ENCODE assay signal across 2 cellular contexts in genomic region chr20:58406422-58407001, GRCh38.
TF ChIP-seq lines count a peak whose summit lies in the region.

No MANE protein-coding gene starts in this region.

TF ChIP-seq in GM23338, 12 proteins besides CTCF, POLR2A, EP300 and RAD21 (continued from another document):
- TF ChIP-seq, protein P1, sequence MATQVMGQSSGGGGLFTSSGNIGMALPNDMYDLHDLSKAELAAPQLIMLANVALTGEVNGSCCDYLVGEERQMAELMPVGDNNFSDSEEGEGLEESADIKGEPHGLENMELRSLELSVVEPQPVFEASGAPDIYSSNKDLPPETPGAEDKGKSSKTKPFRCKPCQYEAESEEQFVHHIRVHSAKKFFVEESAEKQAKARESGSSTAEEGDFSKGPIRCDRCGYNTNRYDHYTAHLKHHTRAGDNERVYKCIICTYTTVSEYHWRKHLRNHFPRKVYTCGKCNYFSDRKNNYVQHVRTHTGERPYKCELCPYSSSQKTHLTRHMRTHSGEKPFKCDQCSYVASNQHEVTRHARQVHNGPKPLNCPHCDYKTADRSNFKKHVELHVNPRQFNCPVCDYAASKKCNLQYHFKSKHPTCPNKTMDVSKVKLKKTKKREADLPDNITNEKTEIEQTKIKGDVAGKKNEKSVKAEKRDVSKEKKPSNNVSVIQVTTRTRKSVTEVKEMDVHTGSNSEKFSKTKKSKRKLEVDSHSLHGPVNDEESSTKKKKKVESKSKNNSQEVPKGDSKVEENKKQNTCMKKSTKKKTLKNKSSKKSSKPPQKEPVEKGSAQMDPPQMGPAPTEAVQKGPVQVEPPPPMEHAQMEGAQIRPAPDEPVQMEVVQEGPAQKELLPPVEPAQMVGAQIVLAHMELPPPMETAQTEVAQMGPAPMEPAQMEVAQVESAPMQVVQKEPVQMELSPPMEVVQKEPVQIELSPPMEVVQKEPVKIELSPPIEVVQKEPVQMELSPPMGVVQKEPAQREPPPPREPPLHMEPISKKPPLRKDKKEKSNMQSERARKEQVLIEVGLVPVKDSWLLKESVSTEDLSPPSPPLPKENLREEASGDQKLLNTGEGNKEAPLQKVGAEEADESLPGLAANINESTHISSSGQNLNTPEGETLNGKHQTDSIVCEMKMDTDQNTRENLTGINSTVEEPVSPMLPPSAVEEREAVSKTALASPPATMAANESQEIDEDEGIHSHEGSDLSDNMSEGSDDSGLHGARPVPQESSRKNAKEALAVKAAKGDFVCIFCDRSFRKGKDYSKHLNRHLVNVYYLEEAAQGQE (IDR thresholded peaks at IDR 0.05; ENCODE audit: unreplicated experiment) = no peak
- TF ChIP-seq JUNB (IDR thresholded peaks at IDR 0.05; ENCODE audit: unreplicated experiment) = no peak
- TF ChIP-seq ZNF331 (CRISPR knock-in tag; IDR thresholded peaks at IDR 0.05; ENCODE audit: low read depth) = no peak
- TF ChIP-seq EZH2phosphoT487 (IDR thresholded peaks at IDR 0.05; ENCODE audit: unreplicated experiment) = no peak
- no peak for TF ChIP-seq POLR2AphosphoS5 (IDR thresholded peaks at IDR 0.05; ENCODE audit: low read depth)
- TF ChIP-seq EZH2 (IDR thresholded peaks at IDR 0.05; ENCODE audit: low read depth, unreplicated experiment) = no peak
- TF ChIP-seq CREB1 (CRISPR knock-in tag; IDR thresholded peaks at IDR 0.05; ENCODE audit: low read depth) = no peak
- no peak for TF ChIP-seq NANOG (IDR thresholded peaks at IDR 0.05; ENCODE audit: borderline replicate concordance)
- TF ChIP-seq ZNF114 (CRISPR knock-in tag; IDR thresholded peaks at IDR 0.05) = no peak
- TF ChIP-seq, protein P2, sequence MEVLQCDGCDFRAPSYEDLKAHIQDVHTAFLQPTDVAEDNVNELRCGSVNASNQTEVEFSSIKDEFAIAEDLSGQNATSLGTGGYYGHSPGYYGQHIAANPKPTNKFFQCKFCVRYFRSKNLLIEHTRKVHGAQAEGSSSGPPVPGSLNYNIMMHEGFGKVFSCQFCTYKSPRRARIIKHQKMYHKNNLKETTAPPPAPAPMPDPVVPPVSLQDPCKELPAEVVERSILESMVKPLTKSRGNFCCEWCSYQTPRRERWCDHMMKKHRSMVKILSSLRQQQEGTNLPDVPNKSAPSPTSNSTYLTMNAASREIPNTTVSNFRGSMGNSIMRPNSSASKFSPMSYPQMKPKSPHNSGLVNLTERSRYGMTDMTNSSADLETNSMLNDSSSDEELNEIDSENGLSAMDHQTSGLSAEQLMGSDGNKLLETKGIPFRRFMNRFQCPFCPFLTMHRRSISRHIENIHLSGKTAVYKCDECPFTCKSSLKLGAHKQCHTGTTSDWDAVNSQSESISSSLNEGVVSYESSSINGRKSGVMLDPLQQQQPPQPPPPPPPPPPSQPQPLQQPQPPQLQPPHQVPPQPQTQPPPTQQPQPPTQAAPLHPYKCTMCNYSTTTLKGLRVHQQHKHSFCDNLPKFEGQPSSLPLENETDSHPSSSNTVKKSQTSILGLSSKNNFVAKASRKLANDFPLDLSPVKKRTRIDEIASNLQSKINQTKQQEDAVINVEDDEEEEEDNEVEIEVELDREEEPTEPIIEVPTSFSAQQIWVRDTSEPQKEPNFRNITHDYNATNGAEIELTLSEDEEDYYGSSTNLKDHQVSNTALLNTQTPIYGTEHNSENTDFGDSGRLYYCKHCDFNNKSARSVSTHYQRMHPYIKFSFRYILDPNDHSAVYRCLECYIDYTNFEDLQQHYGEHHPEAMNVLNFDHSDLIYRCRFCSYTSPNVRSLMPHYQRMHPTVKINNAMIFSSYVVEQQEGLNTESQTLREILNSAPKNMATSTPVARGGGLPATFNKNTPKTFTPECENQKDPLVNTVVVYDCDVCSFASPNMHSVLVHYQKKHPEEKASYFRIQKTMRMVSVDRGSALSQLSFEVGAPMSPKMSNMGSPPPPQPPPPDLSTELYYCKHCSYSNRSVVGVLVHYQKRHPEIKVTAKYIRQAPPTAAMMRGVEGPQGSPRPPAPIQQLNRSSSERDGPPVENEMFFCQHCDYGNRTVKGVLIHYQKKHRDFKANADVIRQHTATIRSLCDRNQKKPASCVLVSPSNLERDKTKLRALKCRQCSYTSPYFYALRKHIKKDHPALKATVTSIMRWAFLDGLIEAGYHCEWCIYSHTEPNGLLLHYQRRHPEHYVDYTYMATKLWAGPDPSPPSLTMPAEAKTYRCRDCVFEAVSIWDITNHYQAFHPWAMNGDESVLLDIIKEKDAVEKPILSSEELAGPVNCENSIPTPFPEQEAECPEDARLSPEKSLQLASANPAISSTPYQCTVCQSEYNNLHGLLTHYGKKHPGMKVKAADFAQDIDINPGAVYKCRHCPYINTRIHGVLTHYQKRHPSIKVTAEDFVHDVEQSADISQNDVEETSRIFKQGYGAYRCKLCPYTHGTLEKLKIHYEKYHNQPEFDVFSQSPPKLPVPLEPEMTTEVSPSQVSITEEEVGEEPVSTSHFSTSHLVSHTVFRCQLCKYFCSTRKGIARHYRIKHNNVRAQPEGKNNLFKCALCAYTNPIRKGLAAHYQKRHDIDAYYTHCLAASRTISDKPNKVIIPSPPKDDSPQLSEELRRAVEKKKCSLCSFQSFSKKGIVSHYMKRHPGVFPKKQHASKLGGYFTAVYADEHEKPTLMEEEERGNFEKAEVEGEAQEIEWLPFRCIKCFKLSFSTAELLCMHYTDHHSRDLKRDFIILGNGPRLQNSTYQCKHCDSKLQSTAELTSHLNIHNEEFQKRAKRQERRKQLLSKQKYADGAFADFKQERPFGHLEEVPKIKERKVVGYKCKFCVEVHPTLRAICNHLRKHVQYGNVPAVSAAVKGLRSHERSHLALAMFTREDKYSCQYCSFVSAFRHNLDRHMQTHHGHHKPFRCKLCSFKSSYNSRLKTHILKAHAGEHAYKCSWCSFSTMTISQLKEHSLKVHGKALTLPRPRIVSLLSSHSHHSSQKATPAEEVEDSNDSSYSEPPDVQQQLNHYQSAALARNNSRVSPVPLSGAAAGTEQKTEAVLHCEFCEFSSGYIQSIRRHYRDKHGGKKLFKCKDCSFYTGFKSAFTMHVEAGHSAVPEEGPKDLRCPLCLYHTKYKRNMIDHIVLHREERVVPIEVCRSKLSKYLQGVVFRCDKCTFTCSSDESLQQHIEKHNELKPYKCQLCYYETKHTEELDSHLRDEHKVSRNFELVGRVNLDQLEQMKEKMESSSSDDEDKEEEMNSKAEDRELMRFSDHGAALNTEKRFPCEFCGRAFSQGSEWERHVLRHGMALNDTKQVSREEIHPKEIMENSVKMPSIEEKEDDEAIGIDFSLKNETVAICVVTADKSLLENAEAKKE (CRISPR knock-in tag; IDR thresholded peaks at IDR 0.05) = no peak
TF ChIP-seq in GM23338: peak in this region for 0.

TF ChIP-seq in WTC11, 78 proteins besides CTCF, POLR2A, EP300 and RAD21 (continued from another document):
- TF ChIP-seq ATF6 (CRISPR knock-in tag; IDR thresholded peaks at IDR 0.05) (no peak), NFE2L1 (CRISPR knock-in tag; IDR thresholded peaks at IDR 0.05) (no peak), SP1 (CRISPR knock-in tag; conservative IDR thresholded peaks at IDR 0.05) (no peak)
- TF ChIP-seq, protein P3, sequence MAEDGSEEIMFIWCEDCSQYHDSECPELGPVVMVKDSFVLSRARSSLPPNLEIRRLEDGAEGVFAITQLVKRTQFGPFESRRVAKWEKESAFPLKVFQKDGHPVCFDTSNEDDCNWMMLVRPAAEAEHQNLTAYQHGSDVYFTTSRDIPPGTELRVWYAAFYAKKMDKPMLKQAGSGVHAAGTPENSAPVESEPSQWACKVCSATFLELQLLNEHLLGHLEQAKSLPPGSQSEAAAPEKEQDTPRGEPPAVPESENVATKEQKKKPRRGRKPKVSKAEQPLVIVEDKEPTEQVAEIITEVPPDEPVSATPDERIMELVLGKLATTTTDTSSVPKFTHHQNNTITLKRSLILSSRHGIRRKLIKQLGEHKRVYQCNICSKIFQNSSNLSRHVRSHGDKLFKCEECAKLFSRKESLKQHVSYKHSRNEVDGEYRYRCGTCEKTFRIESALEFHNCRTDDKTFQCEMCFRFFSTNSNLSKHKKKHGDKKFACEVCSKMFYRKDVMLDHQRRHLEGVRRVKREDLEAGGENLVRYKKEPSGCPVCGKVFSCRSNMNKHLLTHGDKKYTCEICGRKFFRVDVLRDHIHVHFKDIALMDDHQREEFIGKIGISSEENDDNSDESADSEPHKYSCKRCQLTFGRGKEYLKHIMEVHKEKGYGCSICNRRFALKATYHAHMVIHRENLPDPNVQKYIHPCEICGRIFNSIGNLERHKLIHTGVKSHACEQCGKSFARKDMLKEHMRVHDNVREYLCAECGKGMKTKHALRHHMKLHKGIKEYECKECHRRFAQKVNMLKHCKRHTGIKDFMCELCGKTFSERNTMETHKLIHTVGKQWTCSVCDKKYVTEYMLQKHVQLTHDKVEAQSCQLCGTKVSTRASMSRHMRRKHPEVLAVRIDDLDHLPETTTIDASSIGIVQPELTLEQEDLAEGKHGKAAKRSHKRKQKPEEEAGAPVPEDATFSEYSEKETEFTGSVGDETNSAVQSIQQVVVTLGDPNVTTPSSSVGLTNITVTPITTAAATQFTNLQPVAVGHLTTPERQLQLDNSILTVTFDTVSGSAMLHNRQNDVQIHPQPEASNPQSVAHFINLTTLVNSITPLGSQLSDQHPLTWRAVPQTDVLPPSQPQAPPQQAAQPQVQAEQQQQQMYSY (CRISPR knock-in tag; IDR thresholded peaks at IDR 0.05) = no peak
- TF ChIP-seq, protein P4, sequence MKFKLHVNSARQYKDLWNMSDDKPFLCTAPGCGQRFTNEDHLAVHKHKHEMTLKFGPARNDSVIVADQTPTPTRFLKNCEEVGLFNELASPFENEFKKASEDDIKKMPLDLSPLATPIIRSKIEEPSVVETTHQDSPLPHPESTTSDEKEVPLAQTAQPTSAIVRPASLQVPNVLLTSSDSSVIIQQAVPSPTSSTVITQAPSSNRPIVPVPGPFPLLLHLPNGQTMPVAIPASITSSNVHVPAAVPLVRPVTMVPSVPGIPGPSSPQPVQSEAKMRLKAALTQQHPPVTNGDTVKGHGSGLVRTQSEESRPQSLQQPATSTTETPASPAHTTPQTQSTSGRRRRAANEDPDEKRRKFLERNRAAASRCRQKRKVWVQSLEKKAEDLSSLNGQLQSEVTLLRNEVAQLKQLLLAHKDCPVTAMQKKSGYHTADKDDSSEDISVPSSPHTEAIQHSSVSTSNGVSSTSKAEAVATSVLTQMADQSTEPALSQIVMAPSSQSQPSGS (CRISPR knock-in tag; IDR thresholded peaks at IDR 0.05; ENCODE audit: borderline replicate concordance, low read depth) = no peak
